Comparison of ENCODE assay signal across 18 cellular contexts in genomic region chr13:46683879-46684278, GRCh38.
DNase-seq lines count a peak whose midpoint lies in the region; ATAC-seq, FAIRE-seq and TF ChIP-seq lines count a peak whose summit lies in the region.
"Had no signal": no experiment of that assay in that cellular context is flagged by ENCODE, and none has a peak within 500 bp of the region (broad histone marks: within the 10 kb centered on the region; RNA-seq: fewer than 3 reads in every experiment).

No MANE protein-coding gene starts in this region.

- intact Hi-C loops in left ventricle myocardium inferior (cut with micrococcal nuclease) (no loop called here), Right ventricle myocardium inferior (cut with DNase I) (no loop called here), adrenal gland (cut with DNase I) (no loop called here)

- no peak overlapping the region for H3K27ac Mint-ChIP-seq in type B pancreatic cell
- H3K27ac Mint-ChIP-seq: T-helper 1 cell treated with Interleukin-12 subunit alpha and Interleukin-12 subunit beta and Interleukin-4 antibody, amounts not matched to agents 30 μg/mL and 1 μg/mL, for 36 hours had no signal

- H3K36me3 Mint-ChIP-seq in type B pancreatic cell, result no peaks in the 10 kb centered on the region

- TF ChIP-seq CTCF in left ventricle myocardium inferior (IDR thresholded peaks at IDR 0.05; ENCODE audit: borderline replicate concordance) (no peak), liver (IDR thresholded peaks at IDR 0.05; ENCODE audit: low read depth, low read length, missing input control) (no peak), type B pancreatic cell (conservative IDR thresholded peaks at IDR 0.05) (no peak), adrenal gland (IDR thresholded peaks at IDR 0.05) (no peak)

- H3K9ac ChIP-seq in adipocyte (ENCODE audit: low read length) (no peak overlapping the region), liver (ENCODE audit: low read depth in 1 of 2, low read length in 2 of 2) (peak overlapping the region; percentile 5 to 83)

- TF ChIP-seq RAD21 in liver (IDR thresholded peaks at IDR 0.05), result no peak

- FAIRE-seq in frontal cortex (lab: Jason Lieb, UNC), result no peak

- H3K4me1 ChIP-seq in left ventricle myocardium inferior (peaks cover 72% of the 10 kb centered on the region), adipocyte (ENCODE audit: control insufficient read depth, insufficient read depth, low read length) (peaks cover 36% of the 10 kb centered on the region), liver (ENCODE audit: control insufficient read depth in 4 of 4, insufficient read depth in 4 of 4, low read length in 3 of 4) (peaks cover 7 to 56% (median 32%) of the 10 kb centered on the region in 4 donors), adrenal gland (replicated peaks in 1 of 2) (peaks cover 14 to 50% of the 10 kb centered on the region in 2 donors)

- peak overlapping the region; percentile 2 for H3K4me3 Mint-ChIP-seq in type B pancreatic cell
- H3K4me3 Mint-ChIP-seq: T-helper 1 cell treated with Interleukin-12 subunit alpha and Interleukin-12 subunit beta and Interleukin-4 antibody, amounts not matched to agents 30 μg/mL and 1 μg/mL, for 36 hours had no signal

- H3K4me3 ChIP-seq in left ventricle myocardium inferior, result no peak overlapping the region
- H3K4me3 ChIP-seq in adipocyte (ENCODE audit: low read length), result no peak overlapping the region
- H3K4me3 ChIP-seq in liver (ENCODE audit: low read depth in 1 of 3, low read length in 3 of 3), result no peak overlapping the region
- H3K4me3 ChIP-seq in adrenal gland, result no peak overlapping the region
- H3K4me3 ChIP-seq: lung, ovary, upper lobe of right lung had no signal

- no peaks in the 10 kb centered on the region for H3K9me3 ChIP-seq in left ventricle myocardium inferior (replicated peaks)
- no peaks in the 10 kb centered on the region for H3K9me3 ChIP-seq in adipocyte (ENCODE audit: control insufficient read depth, low read length)
- no peaks in the 10 kb centered on the region for H3K9me3 ChIP-seq in liver (ENCODE audit: control insufficient read depth in 4 of 4, low read length in 3 of 4)
- H3K9me3 ChIP-seq in adrenal gland (replicated peaks in 1 of 3), result no peaks in the 10 kb centered on the region
- H3K9me3 ChIP-seq: ovary, upper lobe of right lung had no signal

- no peaks in the 10 kb centered on the region for H3K27me3 ChIP-seq in left ventricle myocardium inferior (ENCODE audit: low read depth)
- H3K27me3 ChIP-seq in adipocyte (replicated peaks; ENCODE audit: control insufficient read depth, insufficient read depth, low read length), result no peaks in the 10 kb centered on the region
- H3K27me3 ChIP-seq in liver (ENCODE audit: control insufficient read depth in 4 of 4, insufficient read depth in 4 of 4, low read length in 3 of 4), result no peaks in the 10 kb centered on the region
- H3K27me3 ChIP-seq in adrenal gland, result no peaks in the 10 kb centered on the region
- H3K27me3 ChIP-seq: ovary, upper lobe of right lung had no signal

- H3K27me3 Mint-ChIP-seq in type B pancreatic cell, result no peaks in the 10 kb centered on the region

- no peaks in the 10 kb centered on the region for H3K9me3 Mint-ChIP-seq in type B pancreatic cell
- H3K9me3 Mint-ChIP-seq: T-helper 1 cell treated with Interleukin-12 subunit alpha and Interleukin-12 subunit beta and Interleukin-4 antibody, amounts not matched to agents 30 μg/mL and 1 μg/mL, for 36 hours had no signal

- DNase-seq in left ventricle myocardium inferior, result no peak
- DNase-seq in Right ventricle myocardium inferior (ENCODE audit: missing footprints), result no peak
- DNase-seq in adipocyte (ENCODE audit: low read depth), result peak; percentile 25
- DNase-seq in type B pancreatic cell (ENCODE audit: extremely low spot score, unreplicated experiment), result no peak
- no peak for DNase-seq in adrenal gland
- no peak for DNase-seq in activated CD4-positive, alpha-beta T cell treated with anti-CD3 and anti-CD28 coated beads, Interleukin-2, amount 50 U/mL, for 48 hours
- no peak for DNase-seq in frontal cortex (ENCODE audit: low spot score in 2 of 2)
- DNase-seq: activated effector memory CD4-positive, alpha-beta T cell treated with Interleukin-2 at 50 U/mL for 16 hours; DMS 273 treated with DMSO at 0.1 percent for 48 hours; GOT3; hypothalamus; NCI-H1092; NCI-H226; ovary; upper lobe of right lung had no signal

- peaks cover 8% of the 10 kb centered on the region for H3K36me3 ChIP-seq in left ventricle myocardium inferior
- no peaks in the 10 kb centered on the region for H3K36me3 ChIP-seq in adipocyte (ENCODE audit: control insufficient read depth, insufficient read depth, low read length, severe bottlenecking)
- H3K36me3 ChIP-seq in liver (ENCODE audit: control insufficient read depth in 4 of 4, insufficient read depth in 3 of 4, low read depth in 1 of 4, low read length in 3 of 4), result no peaks in the 10 kb centered on the region
- H3K36me3 ChIP-seq in adrenal gland (replicated peaks in 1 of 2), result peaks cover 0 to 3% of the 10 kb centered on the region in 2 donors
- H3K36me3 ChIP-seq: ovary, upper lobe of right lung had no signal

- ATAC-seq in Right ventricle myocardium inferior, result no peak

- peaks cover 35% of the 10 kb centered on the region for H3K4me1 Mint-ChIP-seq in type B pancreatic cell (ENCODE audit: unreplicated experiment)

- peak overlapping the region; percentile 53 for H3K27ac ChIP-seq in left ventricle myocardium inferior (replicated peaks)
- peak overlapping the region; percentile 84 to 87 for H3K27ac ChIP-seq in liver (ENCODE audit: low read depth in 1 of 2, low read length in 2 of 2)
- H3K27ac ChIP-seq in adrenal gland, result no peak overlapping the region
- H3K27ac ChIP-seq: ovary, upper lobe of right lung had no signal

- WGBS in liver, result 52% methylated on average over 1 of the region's 1 CpG
- 63 to 75% (median 67%) methylated on average over 1 of the region's 1 CpG for WGBS in adrenal gland, 4 donors

- TF ChIP-seq POLR2A in adrenal gland (IDR thresholded peaks at IDR 0.05), result no peak

TF ChIP-seq in liver, 16 proteins besides CTCF, POLR2A, EP300 and RAD21:
- TF ChIP-seq YY1 (IDR thresholded peaks at IDR 0.05) (no peak), EGR1 (IDR thresholded peaks at IDR 0.05; ENCODE audit: low read depth in 2 of 2) (no peak), REST (IDR thresholded peaks at IDR 0.05) (no peak), MAX (IDR thresholded peaks at IDR 0.05) (no peak), FOXA2 (IDR thresholded peaks at IDR 0.05) (no peak)

Comparison
In these comparisons a context has a peak if more than half of its experiments do, and no peak if none do; other contexts are left out.
1. H3K27ac ChIP-seq: peak in left ventricle myocardium inferior (single experiment) and liver (2 of 2); none in adrenal gland (0 of 5).